ENCODE assay signal across 8 cellular contexts in the genomic region with DNA sequence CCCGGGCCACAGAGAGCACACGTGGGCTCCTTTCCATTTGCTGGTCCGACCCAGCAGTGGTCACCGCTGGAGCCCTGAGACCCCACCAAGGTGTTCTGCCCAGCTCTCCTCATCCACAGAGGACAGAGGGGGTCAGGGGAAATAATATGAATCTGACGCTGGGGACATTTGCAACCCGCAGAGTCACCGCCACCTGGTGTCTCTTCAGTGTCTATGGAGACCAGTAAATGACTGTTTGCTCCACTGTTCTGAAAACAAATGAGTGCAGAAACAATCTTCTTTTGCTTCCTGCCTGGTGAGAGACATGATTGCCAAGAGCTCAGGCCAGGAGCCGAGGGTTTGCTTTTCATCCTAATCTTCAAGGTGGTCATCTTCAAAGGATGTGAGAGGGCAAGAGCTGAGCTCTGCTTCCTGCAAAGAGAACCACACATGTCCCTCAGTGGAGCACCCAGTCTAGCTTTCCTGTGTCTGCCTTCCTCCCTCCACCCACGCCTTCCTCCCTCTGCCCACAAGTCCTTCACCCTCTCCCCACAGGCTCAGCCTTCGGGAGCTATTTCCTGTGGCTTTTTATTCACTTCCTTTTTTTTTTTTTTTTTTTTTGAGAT. TPM values are rescaled to one million over a fixed set of nuclear protein-coding genes. Genes with fewer than 3 reads are reported as not detected.
DNase-seq lines count a peak whose midpoint lies in the region; ATAC-seq lines count a peak whose summit lies in the region.

No MANE protein-coding gene starts in this region.

- H3K4me3 ChIP-seq in Jurkat, Clone E6-1 (ENCODE audit: low read length) = peak overlapping the region; percentile 26

- no peaks in the 10 kb centered on the region for H3K27me3 Mint-ChIP-seq in T-helper 17 cell
- no peaks in the 10 kb centered on the region for H3K27me3 Mint-ChIP-seq in central memory CD8-positive, alpha-beta T cell

- H3K9me3 ChIP-seq in T-helper 17 cell (ENCODE audit: control insufficient read depth, low read length, poor library complexity, severe bottlenecking) = no peaks in the 10 kb centered on the region

- DNase-seq in EH (ENCODE audit: low read depth) (peak; percentile 75), T-helper 17 cell (peak in 1 of 3 donors; percentile 18), renal cortical epithelial cell (ENCODE audit: low read depth) (peak; percentile 47), NCI-H446 treated with DMSO at 0.1 percent for 48 hours (lab: John Stamatoyannopoulos, UW) (no peak)
- DNase-seq in Jurkat, Clone E6-1 (ENCODE audit: low read depth, low spot score) = peak; percentile 92
- no peak for DNase-seq in central memory CD8-positive, alpha-beta T cell (ENCODE audit: low spot score in 2 of 2)

- peak overlapping the region; percentile 80 for H3K4me3 Mint-ChIP-seq in T-helper 17 cell
- peak overlapping the region; percentile 36 for H3K4me3 Mint-ChIP-seq in central memory CD8-positive, alpha-beta T cell

- peaks cover 22% of the 10 kb centered on the region for H3K4me1 Mint-ChIP-seq in T-helper 17 cell
- H3K4me1 Mint-ChIP-seq in central memory CD8-positive, alpha-beta T cell = peaks cover 34% of the 10 kb centered on the region

- H3K9me3 Mint-ChIP-seq in central memory CD8-positive, alpha-beta T cell = no peaks in the 10 kb centered on the region

- no peak for ATAC-seq in T-helper 17 cell
- no peak for ATAC-seq in central memory CD8-positive, alpha-beta T cell (replicated peaks; ENCODE audit: extremely low read depth, poor library complexity, severe bottlenecking)
- ATAC-seq in HG02588 (IDR thresholded peaks at IDR 0.05; ENCODE audit: unreplicated experiment) = no peak
- ATAC-seq in HG02981 (IDR thresholded peaks at IDR 0.05; ENCODE audit: unreplicated experiment) = no peak

- H3K36me3 Mint-ChIP-seq in T-helper 17 cell (ENCODE audit: low read depth) = no peaks in the 10 kb centered on the region
- peaks cover 11% of the 10 kb centered on the region for H3K36me3 Mint-ChIP-seq in central memory CD8-positive, alpha-beta T cell (ENCODE audit: insufficient read depth)

- peak overlapping the region; percentile 74 for H3K27ac Mint-ChIP-seq in T-helper 17 cell
- peak overlapping the region; percentile 90 for H3K27ac Mint-ChIP-seq in central memory CD8-positive, alpha-beta T cell (ENCODE audit: low read depth)

RNA-seq across cellular contexts. Expression of a gene that starts 14.7 kb away (rescaled TPM):
- 77.1 TPM for polyA plus RNA-seq in Jurkat, Clone E6-1 (2012; ENCODE audit: insufficient read depth, insufficient read length)
- 10 to 100 TPM; 67.7 to 93.3 TPM for total RNA-seq in T-helper 17 cell
- total RNA-seq in renal cortical epithelial cell = 29.2 and 29.9 TPM in 2 replicates

Comparison
In these comparisons a context has a peak if more than half of its experiments do, and no peak if none do; other contexts are left out.
1. DNase-seq: peak in EH (single experiment), Jurkat, Clone E6-1 (single experiment) and renal cortical epithelial cell (single experiment); none in central memory CD8-positive, alpha-beta T cell (0 of 2) and NCI-H446 treated with DMSO at 0.1 percent for 48 hours (single experiment).